Comparison of ENCODE assay signal across 1 cellular context in the genomic region with DNA sequence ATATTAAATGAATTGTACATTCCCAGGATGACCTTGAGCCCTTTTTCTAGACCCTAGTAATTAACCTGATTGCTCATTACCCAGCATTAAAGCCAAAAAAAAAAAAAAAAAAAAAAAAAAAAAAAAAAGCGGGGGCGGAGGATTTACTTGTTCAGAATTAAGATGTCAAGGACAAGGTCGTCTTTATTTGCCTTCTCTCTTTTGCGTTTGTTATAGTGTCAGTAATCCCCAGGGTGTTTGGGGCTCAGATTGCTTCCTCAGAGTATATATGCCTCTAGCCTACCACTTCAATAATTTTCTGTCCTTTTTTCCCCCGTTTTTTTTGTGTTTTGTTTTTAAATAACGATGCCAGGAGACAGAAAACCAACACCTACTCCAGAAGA.
TF ChIP-seq lines count a peak whose summit lies in the region.

No MANE protein-coding gene starts in this region.

TF ChIP-seq in GM12878, 131 proteins besides CTCF, POLR2A, EP300 and RAD21 (continued from another document):
- TF ChIP-seq, protein P1, sequence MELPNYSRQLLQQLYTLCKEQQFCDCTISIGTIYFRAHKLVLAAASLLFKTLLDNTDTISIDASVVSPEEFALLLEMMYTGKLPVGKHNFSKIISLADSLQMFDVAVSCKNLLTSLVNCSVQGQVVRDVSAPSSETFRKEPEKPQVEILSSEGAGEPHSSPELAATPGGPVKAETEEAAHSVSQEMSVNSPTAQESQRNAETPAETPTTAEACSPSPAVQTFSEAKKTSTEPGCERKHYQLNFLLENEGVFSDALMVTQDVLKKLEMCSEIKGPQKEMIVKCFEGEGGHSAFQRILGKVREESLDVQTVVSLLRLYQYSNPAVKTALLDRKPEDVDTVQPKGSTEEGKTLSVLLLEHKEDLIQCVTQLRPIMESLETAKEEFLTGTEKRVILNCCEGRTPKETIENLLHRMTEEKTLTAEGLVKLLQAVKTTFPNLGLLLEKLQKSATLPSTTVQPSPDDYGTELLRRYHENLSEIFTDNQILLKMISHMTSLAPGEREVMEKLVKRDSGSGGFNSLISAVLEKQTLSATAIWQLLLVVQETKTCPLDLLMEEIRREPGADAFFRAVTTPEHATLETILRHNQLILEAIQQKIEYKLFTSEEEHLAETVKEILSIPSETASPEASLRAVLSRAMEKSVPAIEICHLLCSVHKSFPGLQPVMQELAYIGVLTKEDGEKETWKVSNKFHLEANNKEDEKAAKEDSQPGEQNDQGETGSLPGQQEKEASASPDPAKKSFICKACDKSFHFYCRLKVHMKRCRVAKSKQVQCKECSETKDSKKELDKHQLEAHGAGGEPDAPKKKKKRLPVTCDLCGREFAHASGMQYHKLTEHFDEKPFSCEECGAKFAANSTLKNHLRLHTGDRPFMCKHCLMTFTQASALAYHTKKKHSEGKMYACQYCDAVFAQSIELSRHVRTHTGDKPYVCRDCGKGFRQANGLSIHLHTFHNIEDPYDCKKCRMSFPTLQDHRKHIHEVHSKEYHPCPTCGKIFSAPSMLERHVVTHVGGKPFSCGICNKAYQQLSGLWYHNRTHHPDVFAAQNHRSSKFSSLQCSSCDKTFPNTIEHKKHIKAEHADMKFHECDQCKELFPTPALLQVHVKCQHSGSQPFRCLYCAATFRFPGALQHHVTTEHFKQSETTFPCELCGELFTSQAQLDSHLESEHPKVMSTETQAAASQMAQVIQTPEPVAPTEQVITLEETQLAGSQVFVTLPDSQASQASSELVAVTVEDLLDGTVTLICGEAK (IDR thresholded peaks at IDR 0.05; ENCODE audit: borderline replicate concordance) = peak; percentile 87
